Comparison of ENCODE assay signal across 1 cellular context in the genomic region with DNA sequence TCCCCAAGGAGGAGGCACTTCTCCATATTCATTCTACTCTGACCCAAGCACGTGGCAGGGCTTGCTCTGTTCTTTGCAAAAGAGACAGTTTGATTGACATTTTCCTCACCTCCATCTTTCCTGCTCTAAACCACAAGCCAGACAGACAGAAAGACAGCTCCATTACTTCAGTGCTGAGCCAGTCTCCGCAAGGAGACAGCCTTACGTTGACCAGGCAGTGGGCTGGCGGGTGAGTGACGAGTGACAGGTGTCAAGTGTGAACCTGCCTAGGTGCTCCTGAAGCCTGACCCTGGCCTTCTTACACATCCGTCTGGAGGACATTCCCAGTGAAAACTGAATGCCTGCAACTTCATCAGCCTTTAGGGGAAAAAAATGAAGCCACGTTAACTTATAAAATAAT.
A peak's percentile ranks its signal among the peaks of the same experiment; 100 is the strongest.
TF ChIP-seq lines count a peak whose summit lies in the region.

No MANE protein-coding gene starts in this region.

TF ChIP-seq in GM12878, 131 proteins besides CTCF, POLR2A, EP300 and RAD21 (continued from another document):
- TF ChIP-seq MYC (IDR thresholded peaks at IDR 0.05; ENCODE audit: insufficient read depth, insufficient read length, insufficient replicate concordance, low read length, severe bottlenecking) (peak; percentile 27), TCF12 (IDR thresholded peaks at IDR 0.05; ENCODE audit: low read depth, low read length) (no peak)
